8 cellular contexts compared by ENCODE assay signal in genomic region chr4:108036252-108036651, GRCh38. TPM values are rescaled to one million over a fixed set of nuclear protein-coding genes. Genes with fewer than 3 reads are reported as not detected.
DNase-seq lines count a peak whose midpoint lies in the region; ATAC-seq and TF ChIP-seq lines count a peak whose summit lies in the region.

No MANE protein-coding gene starts in this region.

- H3K9me3 Mint-ChIP-seq in activated CD8-positive, alpha-beta T cell treated with anti-CD3 and anti-CD28 coated beads for 36 hours, result peaks cover 9% of the 10 kb centered on the region

- H3K4me2 ChIP-seq in SK-N-SH, result no peak overlapping the region

- H3K36me3 ChIP-seq in SK-N-SH (replicated peaks in 1 of 2; ENCODE audit: control insufficient read depth in 1 of 2, insufficient read depth in 2 of 2, low read length in 1 of 2), result peaks cover 0 to 21% of the 10 kb centered on the region in 2 experiments
- H3K36me3 ChIP-seq in thyroid gland, result peaks cover 8 to 15% of the 10 kb centered on the region in 2 donors

- peak overlapping the region; percentile 98 for H3K27ac Mint-ChIP-seq in activated CD8-positive, alpha-beta T cell treated with anti-CD3 and anti-CD28 coated beads for 36 hours

- POLR2A ChIA-PET in activated CD8-positive, alpha-beta T cell treated with anti-CD3 and anti-CD28 coated beads for 36 hours (lab: Charles Lee), result interaction anchor here (0.6 to 3.7 kb wide), 8 partner anchors 12 to 536 kb away, joined by 3 to 13 read pairs (median 4); no protein-coding TSS in a partner anchor
- POLR2A ChIA-PET in SK-N-SH (lab: Yijun Ruan, JAX), result no interaction called here

- no peaks in the 10 kb centered on the region for H3K9me2 ChIP-seq in SK-N-SH

- CTCF ChIA-PET in activated CD8-positive, alpha-beta T cell treated with anti-CD3 and anti-CD28 coated beads for 36 hours (lab: Charles Lee), result interaction anchor here (1.1 to 3.8 kb wide), 7 partner anchors 10 to 536 kb away, joined by 3 to 18 read pairs (median 3); no protein-coding TSS in a partner anchor
- CTCF ChIA-PET in SK-N-SH (lab: Yijun Ruan, JAX), result interaction anchor here (10.9 kb wide), 1 partner anchor 17 kb away, joined by 89 read pairs; no protein-coding TSS in a partner anchor

- H3K4me3 Mint-ChIP-seq in activated CD8-positive, alpha-beta T cell treated with anti-CD3 and anti-CD28 coated beads for 36 hours, result peak overlapping the region; percentile 71

- no peak for TF ChIP-seq RAD21 in SK-N-SH (IDR thresholded peaks at IDR 0.05; ENCODE audit: low read length)

- H3K27me3 ChIP-seq in SK-N-SH (ENCODE audit: insufficient read depth) (no peaks in the 10 kb centered on the region), thyroid gland (no peaks in the 10 kb centered on the region)

- DNase-seq in GM19240 (ENCODE audit: insufficient read length, low spot score) (peak; percentile 38), iPS-NIHi11 (ENCODE audit: low spot score) (no peak), SK-N-SH (no peak), coronary artery (ENCODE audit: low spot score) (no peak), thyroid gland (no peak)
- DNase-seq in activated CD8-positive, alpha-beta T cell treated with anti-CD3 and anti-CD28 coated beads for 36 hours, result peak; percentile 89
- DNase-seq in stimulated activated CD4-positive, alpha-beta T cell treated with anti-CD3 and anti-CD28 coated beads, Interleukin-2, amount 100 ng/mL, for 48 hours, result peak; percentile 40 to 46

- 94% methylated on average over 6 of the region's 6 CpGs for WGBS in SK-N-SH (ENCODE audit: low lambda C conversion rate)
- 87% methylated on average over 6 of the region's 6 CpGs for WGBS in thyroid gland, 2 donors

- H3K36me3 Mint-ChIP-seq in activated CD8-positive, alpha-beta T cell treated with anti-CD3 and anti-CD28 coated beads for 36 hours (ENCODE audit: low read depth), result peaks cover 34% of the 10 kb centered on the region

- H3K79me2 ChIP-seq in SK-N-SH (ENCODE audit: insufficient read depth), result no peaks in the 10 kb centered on the region

- TF ChIP-seq CTCF in activated CD8-positive, alpha-beta T cell treated with anti-CD3 and anti-CD28 coated beads for 36 hours (IDR thresholded peaks at IDR 0.05), result no peak
- no peak for TF ChIP-seq CTCF in SK-N-SH (IDR thresholded peaks at IDR 0.05)
- TF ChIP-seq CTCF in coronary artery (IDR thresholded peaks at IDR 0.05), result no peak
- no peak for TF ChIP-seq CTCF in thyroid gland (IDR thresholded peaks at IDR 0.05)

- H3K27me3 Mint-ChIP-seq in activated CD8-positive, alpha-beta T cell treated with anti-CD3 and anti-CD28 coated beads for 36 hours, result no peaks in the 10 kb centered on the region

- peak; percentile 92 for ATAC-seq in HG03139 (IDR thresholded peaks at IDR 0.05; ENCODE audit: unreplicated experiment)
- ATAC-seq in activated CD8-positive, alpha-beta T cell treated with anti-CD3 and anti-CD28 coated beads for 36 hours, result peak; percentile 83

- no peaks in the 10 kb centered on the region for H3K9me3 ChIP-seq in SK-N-SH
- no peaks in the 10 kb centered on the region for H3K9me3 ChIP-seq in thyroid gland

- TF ChIP-seq EP300 in SK-N-SH (IDR thresholded peaks at IDR 0.05; ENCODE audit: borderline replicate concordance in 1 of 2, low read depth in 1 of 2, low read length in 1 of 2), result no peak

- no peaks in the 10 kb centered on the region for H4K20me1 ChIP-seq in SK-N-SH (ENCODE audit: insufficient read depth)

- intact Hi-C loops in activated CD8-positive, alpha-beta T cell treated with anti-CD3 and anti-CD28 coated beads for 36 hours (cut with micrococcal nuclease), result loop anchor here (5.0 kb wide), 1 partner anchor 36 kb away; no protein-coding TSS in a partner anchor
- intact Hi-C loops in thyroid gland (cut with DNase I), result no loop called here

- TF ChIP-seq POLR2A in thyroid gland (IDR thresholded peaks at IDR 0.05), result no peak

- no peak overlapping the region for H3K9ac ChIP-seq in SK-N-SH

- H3K4me1 ChIP-seq in SK-N-SH (ENCODE audit: control insufficient read depth in 1 of 2, insufficient read depth in 2 of 2, low read depth in 1 of 2, low read length in 1 of 2) (no peaks in the 10 kb centered on the region), thyroid gland (no peaks in the 10 kb centered on the region)

- H3K4me3 ChIP-seq in SK-N-SH (ENCODE audit: low read depth in 2 of 2, low read length in 1 of 2) (no peak overlapping the region), coronary artery (no peak overlapping the region), thyroid gland (replicated peaks in 1 of 3) (no peak overlapping the region)

- H3F3A ChIP-seq in SK-N-SH (replicated peaks; ENCODE audit: insufficient read depth), result no peaks in the 10 kb centered on the region

- no peak overlapping the region for H2AFZ ChIP-seq in SK-N-SH (ENCODE audit: low read depth)

- H3K27ac ChIP-seq in SK-N-SH (ENCODE audit: low read depth in 2 of 2, low read length in 1 of 2) (no peak overlapping the region), coronary artery (no peak overlapping the region), thyroid gland (no peak overlapping the region)

- H3K4me1 Mint-ChIP-seq in activated CD8-positive, alpha-beta T cell treated with anti-CD3 and anti-CD28 coated beads for 36 hours (ENCODE audit: low read depth), result peaks cover 60% of the 10 kb centered on the region

TF ChIP-seq in SK-N-SH, 30 proteins besides CTCF, POLR2A, EP300 and RAD21:
- TF ChIP-seq JUND (IDR thresholded peaks at IDR 0.05) (no peak), TAF1 (IDR thresholded peaks at IDR 0.05; ENCODE audit: borderline replicate concordance, low read depth, low read length) (no peak), IRF3 (IDR thresholded peaks at IDR 0.05; ENCODE audit: low read depth, low read length) (no peak)
TF ChIP-seq in SK-N-SH: peak in this region for 0.

RNA-seq across cellular contexts. Expression of gene HADH, which starts 46.6 kb away (rescaled TPM):
- total RNA-seq in activated CD8-positive, alpha-beta T cell treated with anti-CD3 and anti-CD28 coated beads for 36 hours, result 10 to 100 TPM; 50.3 to 50.7 TPM
- 19.4 and 20.3 TPM in 2 replicates for polyA plus RNA-seq in SK-N-SH (2012; rRNA removed)
- polyA plus RNA-seq in SK-N-SH (2012; cell fraction: cytosol; rRNA removed), result 17.9 and 22.0 TPM in 2 replicates
- polyA plus RNA-seq in SK-N-SH (2012; cell fraction: nucleus; rRNA removed), result 17.5 and 25.5 TPM in 2 replicates
- 10 to 100 TPM; 32.7 to 60.4 (median 50.9) TPM for total RNA-seq in thyroid gland

Comparison
In these comparisons a context has a peak if more than half of its experiments do, and no peak if none do; other contexts are left out.
1. DNase-seq: peak in GM19240 (single experiment), activated CD8-positive, alpha-beta T cell treated with anti-CD3 and anti-CD28 coated beads for 36 hours (single experiment) and stimulated activated CD4-positive, alpha-beta T cell treated with anti-CD3 and anti-CD28 coated beads, Interleukin-2, amount 100 ng/mL, for 48 hours (2 of 2); none in iPS-NIHi11 (single experiment), SK-N-SH (single experiment), coronary artery (single experiment) and thyroid gland (0 of 2).